15 cellular contexts compared by ENCODE assay signal in genomic region chr6:29724937-29725869, GRCh38. TPM values are rescaled to one million over a fixed set of nuclear protein-coding genes. Genes with fewer than 3 reads are reported as not detected.
DNase-seq lines count a peak whose midpoint lies in the region; ATAC-seq and TF ChIP-seq lines count a peak whose summit lies in the region.
"Had no signal": no experiment of that assay in that cellular context is flagged by ENCODE, and none has a peak within 500 bp of the region (broad histone marks: within the 10 kb centered on the region; RNA-seq: fewer than 3 reads in every experiment).

No MANE protein-coding gene starts in this region.

- DNase-seq in activated naive CD8-positive, alpha-beta T cell treated with anti-CD3 and anti-CD28 coated beads, Interleukin-2, amount 50 U/mL, for 24 hours = no peak
- DNase-seq in left lobe of liver (ENCODE audit: low spot score) (no peak), nucleus accumbens (lab: John Stamatoyannopoulos, UW) (no peak), SIG-M5 (lab: John Stamatoyannopoulos, UW) (no peak)
- DNase-seq: activated gamma-delta T cell treated with Interleukin-2 at 50 U/mL for 16 hours; NCI-H524 treated with DMSO at 0.1 percent for 48 hours; ovary; stimulated activated CD4-positive, alpha-beta T cell treated with anti-CD3 and anti-CD28 coated beads, Interleukin-1b, Interleukin-23, amount 100 ng/mL, for 48 hours; stimulated activated naive CD4-positive, alpha-beta T cell treated with Interleukin-2 at 50 U/mL for 16 hours had no signal

- H3K4me1 Mint-ChIP-seq in activated naive CD8-positive, alpha-beta T cell treated with anti-CD3 and anti-CD28 coated beads, Interleukin-2, amount 50 U/mL, for 24 hours = peaks cover 56% of the 10 kb centered on the region
- no peaks in the 10 kb centered on the region for H3K4me1 Mint-ChIP-seq in nephron

- H3K36me3 ChIP-seq in BLaER1 treated with 17β-estradiol and CSF1 and Interleukin-3, amounts not matched to agents 10 nM and 100 nM = peaks cover 0 to 34% (median 13%) of the 10 kb centered on the region in 11 experiments; a peak in 14 of 22 replicates
- H3K36me3 ChIP-seq: ovary had no signal

- no peak for ATAC-seq in activated naive CD8-positive, alpha-beta T cell treated with anti-CD3 and anti-CD28 coated beads, Interleukin-2, amount 50 U/mL, for 24 hours
- ATAC-seq in left lobe of liver (no peak), HG03378 (IDR thresholded peaks at IDR 0.05; ENCODE audit: unreplicated experiment) (no peak)

- H3K27ac Mint-ChIP-seq in activated naive CD8-positive, alpha-beta T cell treated with anti-CD3 and anti-CD28 coated beads, Interleukin-2, amount 50 U/mL, for 24 hours = peak overlapping the region; percentile 91
- no peak overlapping the region for H3K27ac Mint-ChIP-seq in nephron

- no peak overlapping the region for H3K9ac ChIP-seq in BLaER1 treated with 17β-estradiol and CSF1 and Interleukin-3, amounts not matched to agents 10 nM and 100 nM

- peak overlapping the region in 9 of 11 experiments; percentile 82 to 93 (median 91); a peak in 11 of 22 replicates for H3K4me2 ChIP-seq in BLaER1 treated with 17β-estradiol and CSF1 and Interleukin-3, amounts not matched to agents 10 nM and 100 nM

- peaks cover 0 to 9% (median 0%) of the 10 kb centered on the region in 11 experiments; a peak in 1 of 22 replicates for H3K9me3 ChIP-seq in BLaER1 treated with 17β-estradiol and CSF1 and Interleukin-3, amounts not matched to agents 10 nM and 100 nM (replicated peaks in 1 of 11)
- H3K9me3 ChIP-seq: ovary had no signal

- H3K27ac ChIP-seq in BLaER1 treated with 17β-estradiol and CSF1 and Interleukin-3, amounts not matched to agents 10 nM and 100 nM = no peak overlapping the region
- H3K27ac ChIP-seq: RWPE1 had no signal

- no peak for TF ChIP-seq CTCF in nephron (IDR thresholded peaks at IDR 0.05; ENCODE audit: unreplicated experiment in 3 of 3)

- H3K27me3 ChIP-seq in BLaER1 treated with 17β-estradiol and CSF1 and Interleukin-3, amounts not matched to agents 10 nM and 100 nM = peaks cover 16 to 44% (median 31%) of the 10 kb centered on the region in 11 experiments
- H3K27me3 ChIP-seq: ovary had no signal

- H4K20me1 ChIP-seq in BLaER1 treated with 17β-estradiol and CSF1 and Interleukin-3, amounts not matched to agents 10 nM and 100 nM = peaks cover 0 to 27% (median 16%) of the 10 kb centered on the region in 11 experiments; a peak in 10 of 22 replicates

- H3K4me3 ChIP-seq in BLaER1 treated with 17β-estradiol and CSF1 and Interleukin-3, amounts not matched to agents 10 nM and 100 nM = peak overlapping the region in 3 of 10 experiments; percentile 78 to 83 (median 83); a peak in 2 of 20 replicates
- H3K4me3 ChIP-seq in GM08714 (ENCODE audit: low read length) = peak overlapping the region; percentile 89; the same call in 1 of the 2 replicates

- peaks cover 43% of the 10 kb centered on the region for H3K36me3 Mint-ChIP-seq in activated naive CD8-positive, alpha-beta T cell treated with anti-CD3 and anti-CD28 coated beads, Interleukin-2, amount 50 U/mL, for 24 hours (ENCODE audit: low read depth)
- no peaks in the 10 kb centered on the region for H3K36me3 Mint-ChIP-seq in nephron (ENCODE audit: low read depth)

- H3K4me3 Mint-ChIP-seq in activated naive CD8-positive, alpha-beta T cell treated with anti-CD3 and anti-CD28 coated beads, Interleukin-2, amount 50 U/mL, for 24 hours = peak overlapping the region; percentile 92
- peak overlapping the region; percentile 73 to 78 (median 77) for H3K4me3 Mint-ChIP-seq in nephron

- H3K4me1 ChIP-seq in BLaER1 treated with 17β-estradiol and CSF1 and Interleukin-3, amounts not matched to agents 10 nM and 100 nM = peaks cover 0 to 19% (median 5%) of the 10 kb centered on the region in 10 experiments; a peak in 9 of 20 replicates

- H3K9me3 Mint-ChIP-seq in activated naive CD8-positive, alpha-beta T cell treated with anti-CD3 and anti-CD28 coated beads, Interleukin-2, amount 50 U/mL, for 24 hours = no peaks in the 10 kb centered on the region
- H3K9me3 Mint-ChIP-seq in nephron = no peaks in the 10 kb centered on the region

- H3K27me3 Mint-ChIP-seq in activated naive CD8-positive, alpha-beta T cell treated with anti-CD3 and anti-CD28 coated beads, Interleukin-2, amount 50 U/mL, for 24 hours = no peaks in the 10 kb centered on the region
- peaks cover 95% of the 10 kb centered on the region for H3K27me3 Mint-ChIP-seq in nephron (ENCODE audit: low read depth)

RNA-seq across cellular contexts. Expression of gene HLA-F, which starts 2.0 kb away (rescaled TPM):
- total RNA-seq in left lobe of liver = 30.6 TPM

RNA-seq across cellular contexts. Expression of gene ZFP57, which starts 44.3 kb away (rescaled TPM):
- not detected for total RNA-seq in left lobe of liver
- total RNA-seq: frontal cortex had no signal
